ENCODE assay signal across 8 cellular contexts in the genomic region with DNA sequence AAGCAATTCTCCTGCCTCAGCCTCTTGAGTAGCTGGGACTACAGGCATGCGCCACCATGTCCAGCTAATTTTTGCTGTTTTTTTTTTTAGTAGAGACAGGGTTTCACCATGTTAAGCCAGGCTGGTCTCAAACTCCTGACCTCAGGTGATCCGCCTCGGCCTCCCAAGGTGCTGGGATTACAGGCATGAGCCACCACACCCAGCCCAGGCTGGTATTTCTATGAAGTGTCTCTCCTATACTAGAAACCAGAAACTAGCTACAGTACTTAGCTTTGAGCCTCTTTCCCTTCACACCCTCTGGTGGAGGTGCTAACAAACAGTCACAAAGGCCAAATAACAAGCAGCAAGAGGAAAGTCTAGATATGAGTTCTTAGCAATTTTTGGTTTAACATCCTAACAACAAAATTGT. TPM values are rescaled to one million over a fixed set of nuclear protein-coding genes. Genes with fewer than 3 reads are reported as not detected.
A peak's percentile ranks its signal among the peaks of the same experiment; 100 is the strongest.
DNase-seq lines count a peak whose midpoint lies in the region; ATAC-seq, FAIRE-seq and TF ChIP-seq lines count a peak whose summit lies in the region.
"Not testable (repeated sequence)": the region's sequence is repeated elsewhere in the genome, so short reads cannot be mapped to it uniquely, and the experiment has no call there.

No MANE protein-coding gene starts in this region.

- DNase-seq in D721Med (ENCODE audit: insufficient read length, low spot score); astrocyte of the cerebellum (ENCODE audit: low read depth); stimulated activated naive CD8-positive, alpha-beta T cell treated with anti-CD3 and anti-CD28 coated beads, Interleukin-15, Interleukin-2, amounts not matched to agents 100 U/mL and 50 U/mL, for 24 hours: not testable (repeated sequence)
- peak; percentile 59 for DNase-seq in NCI-H510A treated with DMSO at 0.1 percent for 48 hours (lab: John Stamatoyannopoulos, UW)
- DNase-seq in fibroblast of villous mesenchyme (ENCODE audit: low read depth) = peak; percentile 42
- DNase-seq in mesendoderm = peak; percentile 94

- not testable (repeated sequence) for H3K23ac ChIP-seq in mesendoderm (ENCODE audit: low read length)

- H3K9ac ChIP-seq in mesendoderm (ENCODE audit: low read length) = not testable (repeated sequence)

- H4K8ac ChIP-seq in mesendoderm (ENCODE audit: low read depth, low read length) = not testable (repeated sequence)

- POLR2A ChIA-PET in HEK293 (lab: Yijun Ruan, JAX) = interaction anchor here (0.6 to 1.2 kb wide), 3 partner anchors 10 to 78 kb away, joined by 3 read pairs; no protein-coding TSS in a partner anchor

- H3K27ac ChIP-seq in HEK293 (ENCODE audit: extremely low read depth, low read depth, low read length); mesendoderm (ENCODE audit: low read depth, low read length): not testable (repeated sequence)

- peaks cover 52% of the 10 kb centered on the region for H3K4me1 ChIP-seq in HEK293 (ENCODE audit: control insufficient read depth, insufficient read depth, low read length)
- peaks cover 25% of the 10 kb centered on the region for H3K4me1 ChIP-seq in mesendoderm (ENCODE audit: control insufficient read depth, low read depth, low read length)

- peak; percentile 72 for ATAC-seq in stimulated activated naive CD8-positive, alpha-beta T cell treated with anti-CD3 and anti-CD28 coated beads, Interleukin-15, Interleukin-2, amounts not matched to agents 100 U/mL and 50 U/mL, for 24 hours

- not testable (repeated sequence) for H3K4me2 ChIP-seq in mesendoderm (ENCODE audit: low read length)

- not testable (repeated sequence) for H4K5ac ChIP-seq in mesendoderm (ENCODE audit: low read length)

- no CpG with 5 or more reads among the region's 3 CpGs for WGBS in mesendoderm (ENCODE audit: extremely low coverage, insufficient coverage, low lambda C conversion rate)

- FAIRE-seq in D721Med (lab: Jason Lieb, UNC) = not testable (repeated sequence)

- H2AK5ac ChIP-seq in mesendoderm (ENCODE audit: low read length) = not testable (repeated sequence)

- H2BK15ac ChIP-seq in mesendoderm (replicated peaks; ENCODE audit: low read depth) = not testable (repeated sequence)

- TF ChIP-seq CTCF in D721Med (IDR thresholded peaks at IDR 0.05; ENCODE audit: insufficient read depth, missing control alignments) (peak; percentile 61), WI38 (IDR thresholded peaks at IDR 0.05; ENCODE audit: low read depth, low read length) (peak; percentile 13; the same call in 1 of the 2 replicates), astrocyte of the cerebellum (IDR thresholded peaks at IDR 0.05; ENCODE audit: low read depth, low read length, missing control alignments) (peak; percentile 52), fibroblast of villous mesenchyme (IDR thresholded peaks at IDR 0.05; ENCODE audit: insufficient read depth, low read depth, low read length) (peak; percentile 60)
- not testable (repeated sequence) for TF ChIP-seq CTCF in HEK293 (tag by site-specific recombination; IDR thresholded peaks at IDR 0.05)

- not testable (repeated sequence) for H3K27me3 ChIP-seq in mesendoderm (ENCODE audit: insufficient read depth, low read length, poor library complexity)

- not testable (repeated sequence) for H3K18ac ChIP-seq in mesendoderm (ENCODE audit: low read length)

- not testable (repeated sequence) for H2BK5ac ChIP-seq in mesendoderm (ENCODE audit: low read length)

- not testable (repeated sequence) for H3K36me3 ChIP-seq in HEK293 (ENCODE audit: control insufficient read depth in 2 of 2, insufficient read depth in 1 of 2, low read length in 2 of 2); mesendoderm (ENCODE audit: control insufficient read depth, insufficient read depth, low read length)

- CTCF ChIA-PET in HEK293 (lab: Yijun Ruan, JAX) = interaction anchor here (0.5 to 3.0 kb wide), 24 partner anchors 9 to 1912 kb away, joined by 3 to 26 read pairs (median 4); no protein-coding TSS in a partner anchor

- not testable (repeated sequence) for H3K9me3 ChIP-seq in HEK293 (ENCODE audit: control insufficient read depth, insufficient read depth, low read depth, low read length)

- not testable (repeated sequence) for H2BK120ac ChIP-seq in mesendoderm (ENCODE audit: low read depth, low read length)

- in situ Hi-C loops in astrocyte of the cerebellum (cut with HindIII; ENCODE audit: low sequenced_read_pairs) = not testable (repeated sequence)

- not testable (repeated sequence) for H3K4ac ChIP-seq in mesendoderm (ENCODE audit: low read depth, low read length)

- peaks cover 98% of the 10 kb centered on the region for H3K79me2 ChIP-seq in mesendoderm (ENCODE audit: control insufficient read depth, insufficient read depth, low read length)

- H3K56ac ChIP-seq in mesendoderm (ENCODE audit: low read length) = not testable (repeated sequence)

- H3K4me3 ChIP-seq in HEK293 (ENCODE audit: low read depth, low read length); WI38 (ENCODE audit: low read depth, low read length); astrocyte of the cerebellum (ENCODE audit: low read depth, low read length); fibroblast of villous mesenchyme (ENCODE audit: low read depth, low read length); mesendoderm (ENCODE audit: low read length): not testable (repeated sequence)

- not testable (repeated sequence) for H3K79me1 ChIP-seq in mesendoderm (ENCODE audit: low read length)

TF ChIP-seq in HEK293, 187 proteins besides CTCF, POLR2A, EP300 and RAD21:
- TF ChIP-seq ZNF654 (tag by site-specific recombination; IDR thresholded peaks at IDR 0.05; ENCODE audit: low read depth) (peak; percentile 37), KLF1 (tag by site-specific recombination; IDR thresholded peaks at IDR 0.05) (peak; percentile 57)

RNA-seq across cellular contexts. Expression of gene KANSL1, which starts 6.4 kb away (rescaled TPM):
- total RNA-seq in fibroblast of villous mesenchyme = 126 and 171 TPM in 2 replicates
- 34.9 TPM for polyA plus RNA-seq in mesendoderm (2013, experiment 1 of 2)
- 34.7 TPM for polyA plus RNA-seq in mesendoderm (2013, experiment 2 of 2)
